In the genomic region with DNA sequence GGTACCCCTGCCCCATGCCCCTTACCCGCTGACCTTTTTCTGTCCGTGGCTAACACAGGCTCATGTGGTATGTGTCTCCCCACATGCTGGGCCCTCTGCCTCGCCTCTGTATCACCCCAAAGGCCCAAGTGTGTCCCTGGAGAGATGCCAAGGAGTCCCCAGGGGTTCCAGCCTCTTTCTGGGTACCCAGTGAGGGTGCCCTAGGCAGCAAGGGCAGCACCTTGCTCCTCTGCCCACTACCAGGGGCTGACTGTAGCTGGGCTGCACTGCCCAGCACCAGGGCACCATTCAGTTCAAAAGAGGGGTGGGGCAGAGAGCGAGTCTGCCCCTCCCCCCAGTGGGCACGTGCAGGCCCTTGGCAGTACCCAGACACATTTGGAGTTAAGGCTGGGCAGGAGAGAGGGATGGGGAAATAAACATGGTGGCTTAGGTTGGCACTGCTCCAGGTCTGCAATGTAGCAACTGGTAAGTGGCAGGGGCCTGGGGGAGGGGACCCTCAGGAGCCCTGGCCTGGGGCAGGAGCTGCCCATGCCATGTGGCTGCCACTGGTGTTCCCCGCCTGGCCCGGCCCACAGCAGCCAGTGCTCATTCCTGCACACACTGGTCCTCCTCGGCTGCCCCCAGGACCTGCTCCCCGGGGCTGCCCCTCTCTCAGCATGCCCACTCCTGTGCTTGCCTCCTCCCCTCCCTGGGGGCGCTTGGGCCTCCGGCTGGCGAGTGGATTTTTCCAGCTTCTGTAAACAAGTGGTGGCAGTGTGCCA, we compare ENCODE assay signal across 1 cellular context.
TF ChIP-seq lines count a peak whose summit lies in the region.

No MANE protein-coding gene starts in this region.

TF ChIP-seq in HepG2, 621 proteins besides CTCF, POLR2A, EP300 and RAD21 (continued from another document and continues in another):
- TF ChIP-seq, protein P1, sequence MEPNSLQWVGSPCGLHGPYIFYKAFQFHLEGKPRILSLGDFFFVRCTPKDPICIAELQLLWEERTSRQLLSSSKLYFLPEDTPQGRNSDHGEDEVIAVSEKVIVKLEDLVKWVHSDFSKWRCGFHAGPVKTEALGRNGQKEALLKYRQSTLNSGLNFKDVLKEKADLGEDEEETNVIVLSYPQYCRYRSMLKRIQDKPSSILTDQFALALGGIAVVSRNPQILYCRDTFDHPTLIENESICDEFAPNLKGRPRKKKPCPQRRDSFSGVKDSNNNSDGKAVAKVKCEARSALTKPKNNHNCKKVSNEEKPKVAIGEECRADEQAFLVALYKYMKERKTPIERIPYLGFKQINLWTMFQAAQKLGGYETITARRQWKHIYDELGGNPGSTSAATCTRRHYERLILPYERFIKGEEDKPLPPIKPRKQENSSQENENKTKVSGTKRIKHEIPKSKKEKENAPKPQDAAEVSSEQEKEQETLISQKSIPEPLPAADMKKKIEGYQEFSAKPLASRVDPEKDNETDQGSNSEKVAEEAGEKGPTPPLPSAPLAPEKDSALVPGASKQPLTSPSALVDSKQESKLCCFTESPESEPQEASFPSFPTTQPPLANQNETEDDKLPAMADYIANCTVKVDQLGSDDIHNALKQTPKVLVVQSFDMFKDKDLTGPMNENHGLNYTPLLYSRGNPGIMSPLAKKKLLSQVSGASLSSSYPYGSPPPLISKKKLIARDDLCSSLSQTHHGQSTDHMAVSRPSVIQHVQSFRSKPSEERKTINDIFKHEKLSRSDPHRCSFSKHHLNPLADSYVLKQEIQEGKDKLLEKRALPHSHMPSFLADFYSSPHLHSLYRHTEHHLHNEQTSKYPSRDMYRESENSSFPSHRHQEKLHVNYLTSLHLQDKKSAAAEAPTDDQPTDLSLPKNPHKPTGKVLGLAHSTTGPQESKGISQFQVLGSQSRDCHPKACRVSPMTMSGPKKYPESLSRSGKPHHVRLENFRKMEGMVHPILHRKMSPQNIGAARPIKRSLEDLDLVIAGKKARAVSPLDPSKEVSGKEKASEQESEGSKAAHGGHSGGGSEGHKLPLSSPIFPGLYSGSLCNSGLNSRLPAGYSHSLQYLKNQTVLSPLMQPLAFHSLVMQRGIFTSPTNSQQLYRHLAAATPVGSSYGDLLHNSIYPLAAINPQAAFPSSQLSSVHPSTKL (CRISPR knock-in tag; IDR thresholded peaks at IDR 0.05), result no peak
- TF ChIP-seq ZNF143 (CRISPR knock-in tag; IDR thresholded peaks at IDR 0.05) (no peak), NCOA1 (CRISPR knock-in tag; IDR thresholded peaks at IDR 0.05) (no peak), U2AF1 (optimal IDR thresholded peaks at IDR 0.05; ENCODE audit: low read depth, low read length) (peak; percentile 74), ZNF619 (CRISPR knock-in tag; IDR thresholded peaks at IDR 0.05) (peak; percentile 47; the same call in 1 of the 2 replicates), ZBTB21 (CRISPR knock-in tag; IDR thresholded peaks at IDR 0.05) (no peak), ZMYM4 (CRISPR knock-in tag; IDR thresholded peaks at IDR 0.05) (peak; percentile 23; the same call in 1 of the 2 replicates)
- TF ChIP-seq, protein P2, sequence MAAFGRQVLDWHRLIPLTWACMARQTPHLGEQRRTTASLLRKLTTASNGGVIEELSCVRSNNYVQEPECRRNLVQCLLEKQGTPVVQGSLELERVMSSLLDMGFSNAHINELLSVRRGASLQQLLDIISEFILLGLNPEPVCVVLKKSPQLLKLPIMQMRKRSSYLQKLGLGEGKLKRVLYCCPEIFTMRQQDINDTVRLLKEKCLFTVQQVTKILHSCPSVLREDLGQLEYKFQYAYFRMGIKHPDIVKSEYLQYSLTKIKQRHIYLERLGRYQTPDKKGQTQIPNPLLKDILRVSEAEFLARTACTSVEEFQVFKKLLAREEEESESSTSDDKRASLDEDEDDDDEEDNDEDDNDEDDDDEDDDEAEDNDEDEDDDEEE (CRISPR knock-in tag; IDR thresholded peaks at IDR 0.05), result peak; percentile 60; the same call in 1 of the 2 replicates
- TF ChIP-seq, protein P3, sequence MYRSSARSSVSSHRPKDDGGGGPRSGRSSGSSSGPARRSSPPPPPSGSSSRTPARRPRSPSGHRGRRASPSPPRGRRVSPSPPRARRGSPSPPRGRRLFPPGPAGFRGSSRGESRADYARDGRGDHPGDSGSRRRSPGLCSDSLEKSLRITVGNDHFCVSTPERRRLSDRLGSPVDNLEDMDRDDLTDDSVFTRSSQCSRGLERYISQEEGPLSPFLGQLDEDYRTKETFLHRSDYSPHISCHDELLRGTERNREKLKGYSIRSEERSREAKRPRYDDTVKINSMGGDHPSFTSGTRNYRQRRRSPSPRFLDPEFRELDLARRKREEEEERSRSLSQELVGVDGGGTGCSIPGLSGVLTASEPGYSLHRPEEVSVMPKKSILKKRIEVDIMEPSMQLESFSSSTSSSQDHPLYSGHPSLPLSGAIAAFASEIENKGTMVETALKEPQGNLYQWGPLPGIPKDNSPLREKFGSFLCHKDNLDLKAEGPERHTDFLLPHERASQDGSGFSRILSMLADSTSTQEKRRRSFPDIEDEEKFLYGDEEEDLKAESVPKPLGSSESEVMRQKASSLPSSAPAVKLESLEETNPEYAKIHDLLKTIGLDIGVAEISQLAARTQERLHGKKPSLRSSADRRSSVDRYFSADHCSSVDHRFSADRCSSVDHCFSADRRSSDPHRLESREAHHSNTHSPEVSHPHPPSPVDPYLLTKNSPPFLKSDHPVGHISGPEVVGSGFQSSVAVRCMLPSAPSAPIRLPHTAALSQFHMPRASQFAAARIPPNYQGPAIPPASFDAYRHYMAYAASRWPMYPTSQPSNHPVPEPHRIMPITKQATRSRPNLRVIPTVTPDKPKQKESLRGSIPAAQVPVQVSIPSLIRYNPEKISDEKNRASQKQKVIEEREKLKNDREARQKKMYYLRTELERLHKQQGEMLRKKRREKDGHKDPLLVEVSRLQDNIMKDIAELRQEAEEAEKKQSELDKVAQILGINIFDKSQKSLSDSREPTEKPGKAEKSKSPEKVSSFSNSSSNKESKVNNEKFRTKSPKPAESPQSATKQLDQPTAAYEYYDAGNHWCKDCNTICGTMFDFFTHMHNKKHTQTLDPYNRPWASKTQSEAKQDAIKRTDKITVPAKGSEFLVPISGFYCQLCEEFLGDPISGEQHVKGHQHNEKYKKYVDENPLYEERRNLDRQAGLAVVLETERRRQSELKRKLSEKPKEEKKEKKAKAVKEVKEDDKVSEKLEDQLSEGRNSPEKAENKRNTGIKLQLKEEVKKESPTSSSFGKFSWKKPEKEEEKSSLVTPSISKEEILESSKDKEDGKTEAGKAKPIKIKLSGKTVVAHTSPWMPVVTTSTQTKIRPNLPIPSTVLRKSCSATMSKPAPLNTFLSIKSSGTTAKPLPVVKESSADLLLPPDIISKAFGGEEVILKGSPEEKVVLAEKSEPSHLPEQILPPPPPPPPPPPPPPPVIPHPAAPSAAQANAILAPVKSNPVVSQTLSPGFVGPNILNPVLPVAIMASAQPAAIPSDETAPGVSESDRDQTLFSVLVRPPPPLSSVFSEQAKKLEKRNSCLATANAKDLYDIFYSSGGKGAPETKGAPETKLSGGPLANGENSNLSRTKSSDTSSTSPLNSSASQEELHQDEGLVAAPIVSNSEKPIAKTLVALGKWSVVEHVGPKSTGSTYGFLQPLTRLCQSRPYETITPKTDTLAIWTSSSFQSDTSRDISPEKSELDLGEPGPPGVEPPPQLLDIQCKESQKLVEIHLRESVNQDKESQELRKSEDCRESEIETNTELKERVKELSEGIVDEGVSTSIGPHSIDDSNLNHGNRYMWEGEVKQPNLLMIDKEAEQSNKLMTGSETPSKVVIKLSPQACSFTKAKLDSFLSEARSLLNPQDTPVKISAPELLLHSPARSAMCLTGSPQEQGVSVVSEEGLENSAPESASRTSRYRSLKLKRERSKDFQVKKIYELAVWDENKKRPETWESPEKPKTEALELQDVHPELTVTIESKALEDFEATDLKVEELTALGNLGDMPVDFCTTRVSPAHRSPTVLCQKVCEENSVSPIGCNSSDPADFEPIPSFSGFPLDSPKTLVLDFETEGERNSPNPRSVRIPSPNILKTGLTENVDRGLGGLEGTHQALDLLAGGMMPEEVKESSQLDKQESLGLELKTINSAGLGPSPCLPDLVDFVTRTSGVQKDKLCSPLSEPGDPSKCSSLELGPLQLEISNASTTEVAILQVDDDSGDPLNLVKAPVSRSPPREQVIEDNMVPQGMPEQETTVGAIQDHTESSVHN (CRISPR knock-in tag; IDR thresholded peaks at IDR 0.05), result no peak
- TF ChIP-seq, protein P4, sequence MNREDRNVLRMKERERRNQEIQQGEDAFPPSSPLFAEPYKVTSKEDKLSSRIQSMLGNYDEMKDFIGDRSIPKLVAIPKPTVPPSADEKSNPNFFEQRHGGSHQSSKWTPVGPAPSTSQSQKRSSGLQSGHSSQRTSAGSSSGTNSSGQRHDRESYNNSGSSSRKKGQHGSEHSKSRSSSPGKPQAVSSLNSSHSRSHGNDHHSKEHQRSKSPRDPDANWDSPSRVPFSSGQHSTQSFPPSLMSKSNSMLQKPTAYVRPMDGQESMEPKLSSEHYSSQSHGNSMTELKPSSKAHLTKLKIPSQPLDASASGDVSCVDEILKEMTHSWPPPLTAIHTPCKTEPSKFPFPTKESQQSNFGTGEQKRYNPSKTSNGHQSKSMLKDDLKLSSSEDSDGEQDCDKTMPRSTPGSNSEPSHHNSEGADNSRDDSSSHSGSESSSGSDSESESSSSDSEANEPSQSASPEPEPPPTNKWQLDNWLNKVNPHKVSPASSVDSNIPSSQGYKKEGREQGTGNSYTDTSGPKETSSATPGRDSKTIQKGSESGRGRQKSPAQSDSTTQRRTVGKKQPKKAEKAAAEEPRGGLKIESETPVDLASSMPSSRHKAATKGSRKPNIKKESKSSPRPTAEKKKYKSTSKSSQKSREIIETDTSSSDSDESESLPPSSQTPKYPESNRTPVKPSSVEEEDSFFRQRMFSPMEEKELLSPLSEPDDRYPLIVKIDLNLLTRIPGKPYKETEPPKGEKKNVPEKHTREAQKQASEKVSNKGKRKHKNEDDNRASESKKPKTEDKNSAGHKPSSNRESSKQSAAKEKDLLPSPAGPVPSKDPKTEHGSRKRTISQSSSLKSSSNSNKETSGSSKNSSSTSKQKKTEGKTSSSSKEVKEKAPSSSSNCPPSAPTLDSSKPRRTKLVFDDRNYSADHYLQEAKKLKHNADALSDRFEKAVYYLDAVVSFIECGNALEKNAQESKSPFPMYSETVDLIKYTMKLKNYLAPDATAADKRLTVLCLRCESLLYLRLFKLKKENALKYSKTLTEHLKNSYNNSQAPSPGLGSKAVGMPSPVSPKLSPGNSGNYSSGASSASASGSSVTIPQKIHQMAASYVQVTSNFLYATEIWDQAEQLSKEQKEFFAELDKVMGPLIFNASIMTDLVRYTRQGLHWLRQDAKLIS (CRISPR knock-in tag; IDR thresholded peaks at IDR 0.05), result no peak
- TF ChIP-seq, protein P5, sequence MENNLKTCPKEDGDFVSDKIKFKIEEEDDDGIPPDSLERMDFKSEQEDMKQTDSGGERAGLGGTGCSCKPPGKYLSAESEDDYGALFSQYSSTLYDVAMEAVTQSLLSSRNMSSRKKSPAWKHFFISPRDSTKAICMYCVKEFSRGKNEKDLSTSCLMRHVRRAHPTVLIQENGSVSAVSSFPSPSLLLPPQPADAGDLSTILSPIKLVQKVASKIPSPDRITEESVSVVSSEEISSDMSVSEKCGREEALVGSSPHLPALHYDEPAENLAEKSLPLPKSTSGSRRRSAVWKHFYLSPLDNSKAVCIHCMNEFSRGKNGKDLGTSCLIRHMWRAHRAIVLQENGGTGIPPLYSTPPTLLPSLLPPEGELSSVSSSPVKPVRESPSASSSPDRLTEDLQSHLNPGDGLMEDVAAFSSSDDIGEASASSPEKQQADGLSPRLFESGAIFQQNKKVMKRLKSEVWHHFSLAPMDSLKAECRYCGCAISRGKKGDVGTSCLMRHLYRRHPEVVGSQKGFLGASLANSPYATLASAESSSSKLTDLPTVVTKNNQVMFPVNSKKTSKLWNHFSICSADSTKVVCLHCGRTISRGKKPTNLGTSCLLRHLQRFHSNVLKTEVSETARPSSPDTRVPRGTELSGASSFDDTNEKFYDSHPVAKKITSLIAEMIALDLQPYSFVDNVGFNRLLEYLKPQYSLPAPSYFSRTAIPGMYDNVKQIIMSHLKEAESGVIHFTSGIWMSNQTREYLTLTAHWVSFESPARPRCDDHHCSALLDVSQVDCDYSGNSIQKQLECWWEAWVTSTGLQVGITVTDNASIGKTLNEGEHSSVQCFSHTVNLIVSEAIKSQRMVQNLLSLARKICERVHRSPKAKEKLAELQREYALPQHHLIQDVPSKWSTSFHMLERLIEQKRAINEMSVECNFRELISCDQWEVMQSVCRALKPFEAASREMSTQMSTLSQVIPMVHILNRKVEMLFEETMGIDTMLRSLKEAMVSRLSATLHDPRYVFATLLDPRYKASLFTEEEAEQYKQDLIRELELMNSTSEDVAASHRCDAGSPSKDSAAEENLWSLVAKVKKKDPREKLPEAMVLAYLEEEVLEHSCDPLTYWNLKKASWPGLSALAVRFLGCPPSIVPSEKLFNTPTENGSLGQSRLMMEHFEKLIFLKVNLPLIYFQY (CRISPR knock-in tag; IDR thresholded peaks at IDR 0.05; ENCODE audit: borderline replicate concordance), result no peak
- TF ChIP-seq, protein P6, sequence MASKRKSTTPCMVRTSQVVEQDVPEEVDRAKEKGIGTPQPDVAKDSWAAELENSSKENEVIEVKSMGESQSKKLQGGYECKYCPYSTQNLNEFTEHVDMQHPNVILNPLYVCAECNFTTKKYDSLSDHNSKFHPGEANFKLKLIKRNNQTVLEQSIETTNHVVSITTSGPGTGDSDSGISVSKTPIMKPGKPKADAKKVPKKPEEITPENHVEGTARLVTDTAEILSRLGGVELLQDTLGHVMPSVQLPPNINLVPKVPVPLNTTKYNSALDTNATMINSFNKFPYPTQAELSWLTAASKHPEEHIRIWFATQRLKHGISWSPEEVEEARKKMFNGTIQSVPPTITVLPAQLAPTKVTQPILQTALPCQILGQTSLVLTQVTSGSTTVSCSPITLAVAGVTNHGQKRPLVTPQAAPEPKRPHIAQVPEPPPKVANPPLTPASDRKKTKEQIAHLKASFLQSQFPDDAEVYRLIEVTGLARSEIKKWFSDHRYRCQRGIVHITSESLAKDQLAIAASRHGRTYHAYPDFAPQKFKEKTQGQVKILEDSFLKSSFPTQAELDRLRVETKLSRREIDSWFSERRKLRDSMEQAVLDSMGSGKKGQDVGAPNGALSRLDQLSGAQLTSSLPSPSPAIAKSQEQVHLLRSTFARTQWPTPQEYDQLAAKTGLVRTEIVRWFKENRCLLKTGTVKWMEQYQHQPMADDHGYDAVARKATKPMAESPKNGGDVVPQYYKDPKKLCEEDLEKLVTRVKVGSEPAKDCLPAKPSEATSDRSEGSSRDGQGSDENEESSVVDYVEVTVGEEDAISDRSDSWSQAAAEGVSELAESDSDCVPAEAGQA (IDR thresholded peaks at IDR 0.05; ENCODE audit: low read depth), result no peak
- TF ChIP-seq, protein P6 (CRISPR knock-in tag; IDR thresholded peaks at IDR 0.05; ENCODE audit: borderline replicate concordance), result no peak
